ENCODE assay signal across 10 cellular contexts in genomic region chr6:30688569-30688968, GRCh38. TPM values are rescaled to one million over a fixed set of nuclear protein-coding genes. Genes with fewer than 3 reads are reported as not detected.
A peak's percentile ranks its signal among the peaks of the same experiment; 100 is the strongest.
DNase-seq lines count a peak whose midpoint lies in the region; ATAC-seq and TF ChIP-seq lines count a peak whose summit lies in the region.
"Had no signal": no experiment of that assay in that cellular context is flagged by ENCODE, and none has a peak within 500 bp of the region (broad histone marks: within the 10 kb centered on the region; RNA-seq: fewer than 3 reads in every experiment).

No MANE protein-coding gene starts in this region.

- WGBS in mammary epithelial cell (ENCODE audit: low coverage, missing lambda C conversion rate), result 51% methylated on average over 7 of the region's 9 CpGs

- H3K27ac ChIP-seq in BLaER1 treated with 17β-estradiol and CSF1 and Interleukin-3, amounts not matched to agents 10 nM and 100 nM, result peak overlapping the region; percentile 91 to 100 (median 99)
- peak overlapping the region; percentile 86 for H3K27ac ChIP-seq in mammary epithelial cell (ENCODE audit: insufficient read depth, low read depth, low read length)
- H3K27ac ChIP-seq in neural cell (ENCODE audit: low read length), result peak overlapping the region; percentile 94

- TF ChIP-seq CTCF in mammary epithelial cell (conservative IDR thresholded peaks at IDR 0.05 in 1 of 2, IDR thresholded peaks at IDR 0.05 in 1 of 2; ENCODE audit: extremely low read depth in 1 of 2, insufficient read depth in 1 of 2, low read depth in 1 of 2, low read length in 2 of 2) (no peak), neural cell (IDR thresholded peaks at IDR 0.05; ENCODE audit: poor library complexity, severe bottlenecking) (no peak), omental fat pad (IDR thresholded peaks at IDR 0.05) (no peak)

- no peaks in the 10 kb centered on the region for H3K9me2 ChIP-seq in neural cell (ENCODE audit: insufficient read depth, low read length)

- H3K9me3 ChIP-seq in BLaER1 treated with 17β-estradiol and CSF1 and Interleukin-3, amounts not matched to agents 10 nM and 100 nM (replicated peaks in 1 of 11), result no peaks in the 10 kb centered on the region
- no peaks in the 10 kb centered on the region for H3K9me3 ChIP-seq in mammary epithelial cell (replicated peaks; ENCODE audit: insufficient read depth, low read length)
- H3K9me3 ChIP-seq in neural cell (ENCODE audit: low read length), result no peaks in the 10 kb centered on the region

- ATAC-seq in HG03108 (IDR thresholded peaks at IDR 0.05; ENCODE audit: unreplicated experiment), result peak; percentile 16
- no peak for ATAC-seq in HG03025 (IDR thresholded peaks at IDR 0.05; ENCODE audit: low FRiP score, unreplicated experiment)
- no peak for ATAC-seq in omental fat pad (ENCODE audit: low FRiP score)

- H3K79me2 ChIP-seq in mammary epithelial cell (ENCODE audit: insufficient read depth, low read length), result peaks cover 64% of the 10 kb centered on the region
- H3K79me2 ChIP-seq in neural cell (replicated peaks; ENCODE audit: insufficient read depth, low read length), result peaks cover 62% of the 10 kb centered on the region

- peaks cover under 1 to 20% (median 18%) of the 10 kb centered on the region in 11 experiments; a peak in 20 of 22 replicates for H3K36me3 ChIP-seq in BLaER1 treated with 17β-estradiol and CSF1 and Interleukin-3, amounts not matched to agents 10 nM and 100 nM
- no peaks in the 10 kb centered on the region for H3K36me3 ChIP-seq in mammary epithelial cell (ENCODE audit: insufficient read depth, low read length)
- no peaks in the 10 kb centered on the region for H3K36me3 ChIP-seq in neural cell (ENCODE audit: insufficient read depth, low read length)

- peak overlapping the region; percentile 97 to 100 (median 99) for H3K4me2 ChIP-seq in BLaER1 treated with 17β-estradiol and CSF1 and Interleukin-3, amounts not matched to agents 10 nM and 100 nM
- H3K4me2 ChIP-seq in mammary epithelial cell (ENCODE audit: insufficient read depth, low read depth, low read length) (peak overlapping the region; percentile 95), neural cell (ENCODE audit: low read length) (peak overlapping the region; percentile 95)

- intact Hi-C loops in mammary epithelial cell (cut with micrococcal nuclease), result no loop called here

- H3K9ac ChIP-seq in BLaER1 treated with 17β-estradiol and CSF1 and Interleukin-3, amounts not matched to agents 10 nM and 100 nM, result peak overlapping the region; percentile 91 to 100 (median 99)
- H3K9ac ChIP-seq in mammary epithelial cell (ENCODE audit: insufficient read depth, low read length) (peak overlapping the region; percentile 90), neural cell (ENCODE audit: low read length) (peak overlapping the region; percentile 100)

- H4K20me1 ChIP-seq in BLaER1 treated with 17β-estradiol and CSF1 and Interleukin-3, amounts not matched to agents 10 nM and 100 nM, result peaks cover 7 to 26% (median 20%) of the 10 kb centered on the region in 11 experiments; a peak in 16 of 22 replicates
- H4K20me1 ChIP-seq in mammary epithelial cell (ENCODE audit: insufficient read depth, low read length) (no peaks in the 10 kb centered on the region), neural cell (ENCODE audit: insufficient read depth) (peaks cover 13% of the 10 kb centered on the region)

- TF ChIP-seq EP300 in neural cell (conservative IDR thresholded peaks at IDR 0.05; ENCODE audit: poor library complexity, severe bottlenecking), result no peak

- BruUV-seq in mammary epithelial cell (replicated peaks; lab: Mats Ljungman, UMichigan), result no TSS peak

- H3K4me3 ChIP-seq in BLaER1 treated with 17β-estradiol and CSF1 and Interleukin-3, amounts not matched to agents 10 nM and 100 nM, result peak overlapping the region; percentile 83 to 100 (median 96)
- peak overlapping the region; percentile 77 to 88 (median 83) for H3K4me3 ChIP-seq in mammary epithelial cell (replicated peaks in 1 of 3; ENCODE audit: insufficient read depth in 1 of 3, low read depth in 2 of 3, low read length in 3 of 3)
- peak overlapping the region; percentile 99 for H3K4me3 ChIP-seq in neural cell (ENCODE audit: low read length)

- in situ Hi-C loops in mammary epithelial cell (cut with MboI; ENCODE audit: low sequenced_read_pairs in 2 of 2), result no loop called here

- H3K4me1 ChIP-seq in BLaER1 treated with 17β-estradiol and CSF1 and Interleukin-3, amounts not matched to agents 10 nM and 100 nM, result peaks cover 33 to 44% (median 38%) of the 10 kb centered on the region in 10 experiments
- peaks cover 35% of the 10 kb centered on the region for H3K4me1 ChIP-seq in mammary epithelial cell (ENCODE audit: insufficient read depth, low read length)

- CTCF ChIA-PET in mammary epithelial cell (lab: Charles Lee; ENCODE audit: low non-redundant PET), result interaction anchor here (0.7 to 1.0 kb wide), 2 partner anchors 16 to 34 kb away, joined by 4 to 5 read pairs; partner anchors contain the start of gene DHX16

- no peak for DNase-seq in mammary epithelial cell
- DNase-seq in omental fat pad (ENCODE audit: low spot score), result no peak
- DNase-seq in NCI-H526 (lab: John Stamatoyannopoulos, UW), result no peak
- DNase-seq in NCI-H1092 (lab: John Stamatoyannopoulos, UW), result no peak
- DNase-seq: activated CD4-positive, alpha-beta T cell treated with anti-CD3 and anti-CD28 coated beads for 1 hour; hippocampal formation had no signal

- dilution Hi-C loops in mammary epithelial cell (cut with HindIII; ENCODE audit: low sequenced_read_pairs), result loop anchor here (10.0 kb wide), 1 partner anchor 386 kb away; no protein-coding TSS in a partner anchor

- no peaks in the 10 kb centered on the region for H3K27me3 ChIP-seq in BLaER1 treated with 17β-estradiol and CSF1 and Interleukin-3, amounts not matched to agents 10 nM and 100 nM
- H3K27me3 ChIP-seq in mammary epithelial cell (ENCODE audit: insufficient read depth, low read length) (no peaks in the 10 kb centered on the region), neural cell (ENCODE audit: insufficient read depth, low read depth, low read length) (no peaks in the 10 kb centered on the region)

- no peak overlapping the region for H2AFZ ChIP-seq in mammary epithelial cell (ENCODE audit: low read depth, low read length)
- H2AFZ ChIP-seq in neural cell (ENCODE audit: low read depth, low read length), result no peak overlapping the region

- no peak for TF ChIP-seq RAD21 in neural cell (conservative IDR thresholded peaks at IDR 0.05)

- no peaks in the 10 kb centered on the region for H3F3A ChIP-seq in neural cell (ENCODE audit: insufficient read depth, low read length, poor library complexity, severe bottlenecking)

TF ChIP-seq in neural cell, 6 proteins besides CTCF, POLR2A, EP300 and RAD21:
- TF ChIP-seq MXI1 (conservative IDR thresholded peaks at IDR 0.05; ENCODE audit: poor library complexity, severe bottlenecking), result no peak

RNA-seq across cellular contexts. Expression of gene PPP1R18, which starts 2.1 kb away (rescaled TPM):
- total RNA-seq in mammary epithelial cell (100 to 1,000 TPM in 1 of 2 donors, 10 to 100 TPM in 1; 35.2 to 106 TPM), omental fat pad (10 to 100 TPM; 25.5 to 55.7 (median 43.4) TPM)
- polyA plus RNA-seq in mammary epithelial cell (89.4 TPM), neural cell (50.6 and 55.1 TPM in 2 replicates)
- polyA minus RNA-seq in mammary epithelial cell (245 TPM), neural cell (71.9 and 76.2 TPM in 2 replicates)

RNA-seq across cellular contexts. Expression of gene NRM, which starts 2.2 kb away (rescaled TPM):
- total RNA-seq in mammary epithelial cell, result 10 to 100 TPM in 1 of 2 donors, 1 to 10 TPM in 1; 2.3 to 13.2 TPM
- 26.2 TPM for polyA plus RNA-seq in mammary epithelial cell
- 25.5 TPM for polyA minus RNA-seq in mammary epithelial cell
- polyA plus RNA-seq in neural cell, result 7.1 and 7.5 TPM in 2 replicates
- 5.8 and 6.9 TPM in 2 replicates for polyA minus RNA-seq in neural cell
- total RNA-seq in omental fat pad, result 1 to 10 TPM; 2.9 to 5.8 (median 3.7) TPM

RNA-seq across cellular contexts. Expression of gene DHX16, which starts 15.8 kb away (rescaled TPM):
- 10 to 100 TPM; 26.0 to 30.9 TPM for total RNA-seq in mammary epithelial cell
- 34.8 TPM for polyA plus RNA-seq in mammary epithelial cell
- 60.9 TPM for polyA minus RNA-seq in mammary epithelial cell
- 29.1 and 31.9 TPM in 2 replicates for polyA plus RNA-seq in neural cell
- 25.1 and 25.6 TPM in 2 replicates for polyA minus RNA-seq in neural cell
- total RNA-seq in omental fat pad, result 10 to 100 TPM; 19.5 to 28.1 (median 24.3) TPM

RNA-seq across cellular contexts. Expression of gene MDC1, which starts 28.5 kb away (rescaled TPM):
- 10 to 100 TPM; 12.8 to 36.7 TPM for total RNA-seq in mammary epithelial cell
- 10.7 TPM for polyA plus RNA-seq in mammary epithelial cell
- 62.3 TPM for polyA minus RNA-seq in mammary epithelial cell
- 4.3 and 8.1 TPM in 2 replicates for polyA plus RNA-seq in neural cell
- 9.3 and 10.5 TPM in 2 replicates for polyA minus RNA-seq in neural cell
- 10 to 100 TPM in 1 of 4 donors, 1 to 10 TPM in 3; 6.2 to 15.0 (median 7.2) TPM for total RNA-seq in omental fat pad

RNA-seq across cellular contexts. Expression of gene TUBB, which starts 31.6 kb away (rescaled TPM):
- 100 to 1,000 TPM; 400 to 787 TPM for total RNA-seq in mammary epithelial cell
- 1,634 TPM for polyA plus RNA-seq in mammary epithelial cell
- polyA minus RNA-seq in mammary epithelial cell, result 1,336 TPM
- polyA plus RNA-seq in neural cell, result 711 and 792 TPM in 2 replicates
- polyA minus RNA-seq in neural cell, result 773 and 794 TPM in 2 replicates
- 100 to 1,000 TPM; 229 to 281 (median 256) TPM for total RNA-seq in omental fat pad
